ENCODE assay signal across 15 cellular contexts in genomic region chr11:13287026-13287425, GRCh38. TPM values are rescaled to one million over a fixed set of nuclear protein-coding genes. Genes with fewer than 3 reads are reported as not detected.
DNase-seq lines count a peak whose midpoint lies in the region; ATAC-seq, FAIRE-seq and TF ChIP-seq lines count a peak whose summit lies in the region.
"Had no signal": no experiment of that assay in that cellular context is flagged by ENCODE, and none has a peak within 500 bp of the region (broad histone marks: within the 10 kb centered on the region; RNA-seq: fewer than 3 reads in every experiment).

No MANE protein-coding gene starts in this region.

- H3K4me1 Mint-ChIP-seq in activated naive CD4-positive, alpha-beta T cell treated with anti-CD3 and anti-CD28 coated beads, Interleukin-2, amount 10 ng/mL, durations not matched to agents 7 days and 5 days: peaks cover 34% of the 10 kb centered on the region
- peaks cover 64% of the 10 kb centered on the region for H3K4me1 Mint-ChIP-seq in T-helper 1 cell treated with Interleukin-12 subunit alpha and Interleukin-12 subunit beta and Interleukin-4 antibody, amounts not matched to agents 30 μg/mL and 1 μg/mL, for 36 hours (ENCODE audit: low read depth)
- H3K4me1 Mint-ChIP-seq in stimulated activated memory B cell treated with anti-CD40 and anti-IgM and Interleukin-4, amounts not matched to agents 10 μg/mL and 1 μg/mL and 100 μg/mL, for 72 hours: peaks cover 50% of the 10 kb centered on the region

- H3K27ac Mint-ChIP-seq in activated naive CD4-positive, alpha-beta T cell treated with anti-CD3 and anti-CD28 coated beads, Interleukin-2, amount 10 ng/mL, durations not matched to agents 7 days and 5 days: no peak overlapping the region
- peak overlapping the region; percentile 73 for H3K27ac Mint-ChIP-seq in T-helper 1 cell treated with Interleukin-12 subunit alpha and Interleukin-12 subunit beta and Interleukin-4 antibody, amounts not matched to agents 30 μg/mL and 1 μg/mL, for 36 hours
- peak overlapping the region; percentile 33 for H3K27ac Mint-ChIP-seq in stimulated activated memory B cell treated with anti-CD40 and anti-IgM and Interleukin-4, amounts not matched to agents 10 μg/mL and 1 μg/mL and 100 μg/mL, for 72 hours

- DNase-seq in activated naive CD4-positive, alpha-beta T cell treated with Interleukin-2 at 50 U/mL for 16 hours: peak; percentile 48
- no peak for DNase-seq in activated naive CD4-positive, alpha-beta T cell treated with anti-CD3 and anti-CD28 coated beads, Interleukin-2, amount 10 ng/mL, durations not matched to agents 7 days and 5 days
- DNase-seq in hippocampal formation (lab: John Stamatoyannopoulos, UW) (no peak), NCI-H226 (no peak), GM12892 (ENCODE audit: insufficient read length) (no peak)
- DNase-seq: activated effector memory CD4-positive, alpha-beta T cell treated with Interleukin-2 at 50 U/mL for 16 hours; effector memory CD4-positive, alpha-beta T cell; hypothalamus; left colon; NCI-H1694; NCI-H510A; WERI-Rb-1 had no signal

- H3K36me3 Mint-ChIP-seq in activated naive CD4-positive, alpha-beta T cell treated with anti-CD3 and anti-CD28 coated beads, Interleukin-2, amount 10 ng/mL, durations not matched to agents 7 days and 5 days: peaks cover 8% of the 10 kb centered on the region
- peaks cover 19% of the 10 kb centered on the region for H3K36me3 Mint-ChIP-seq in T-helper 1 cell treated with Interleukin-12 subunit alpha and Interleukin-12 subunit beta and Interleukin-4 antibody, amounts not matched to agents 30 μg/mL and 1 μg/mL, for 36 hours (ENCODE audit: low read depth)
- peaks cover 7% of the 10 kb centered on the region for H3K36me3 Mint-ChIP-seq in stimulated activated memory B cell treated with anti-CD40 and anti-IgM and Interleukin-4, amounts not matched to agents 10 μg/mL and 1 μg/mL and 100 μg/mL, for 72 hours

- H3K27ac ChIP-seq in cingulate gyrus (ENCODE audit: low read depth, low read length): peak overlapping the region; percentile 42
- H3K27ac ChIP-seq: WERI-Rb-1 had no signal

- TF ChIP-seq POLR2A in GM12892 (IDR thresholded peaks at IDR 0.05; ENCODE audit: low read depth, low read length): no peak

- no peak overlapping the region for H3K4me3 Mint-ChIP-seq in activated naive CD4-positive, alpha-beta T cell treated with anti-CD3 and anti-CD28 coated beads, Interleukin-2, amount 10 ng/mL, durations not matched to agents 7 days and 5 days
- H3K4me3 Mint-ChIP-seq in T-helper 1 cell treated with Interleukin-12 subunit alpha and Interleukin-12 subunit beta and Interleukin-4 antibody, amounts not matched to agents 30 μg/mL and 1 μg/mL, for 36 hours: peak overlapping the region; percentile 10
- H3K4me3 Mint-ChIP-seq in stimulated activated memory B cell treated with anti-CD40 and anti-IgM and Interleukin-4, amounts not matched to agents 10 μg/mL and 1 μg/mL and 100 μg/mL, for 72 hours: no peak overlapping the region

- peak; percentile 83 for ATAC-seq in stimulated activated memory B cell treated with anti-CD40 and anti-IgM and Interleukin-4, amounts not matched to agents 10 μg/mL and 1 μg/mL and 100 μg/mL, for 72 hours

- peaks cover 2% of the 10 kb centered on the region for H3K9me3 Mint-ChIP-seq in activated naive CD4-positive, alpha-beta T cell treated with anti-CD3 and anti-CD28 coated beads, Interleukin-2, amount 10 ng/mL, durations not matched to agents 7 days and 5 days
- no peaks in the 10 kb centered on the region for H3K9me3 Mint-ChIP-seq in T-helper 1 cell treated with Interleukin-12 subunit alpha and Interleukin-12 subunit beta and Interleukin-4 antibody, amounts not matched to agents 30 μg/mL and 1 μg/mL, for 36 hours
- H3K9me3 Mint-ChIP-seq in stimulated activated memory B cell treated with anti-CD40 and anti-IgM and Interleukin-4, amounts not matched to agents 10 μg/mL and 1 μg/mL and 100 μg/mL, for 72 hours: no peaks in the 10 kb centered on the region

- FAIRE-seq in GM12892 (lab: Jason Lieb, UNC): no peak

- H3K27me3 Mint-ChIP-seq in activated naive CD4-positive, alpha-beta T cell treated with anti-CD3 and anti-CD28 coated beads, Interleukin-2, amount 10 ng/mL, durations not matched to agents 7 days and 5 days: no peaks in the 10 kb centered on the region
- H3K27me3 Mint-ChIP-seq in T-helper 1 cell treated with Interleukin-12 subunit alpha and Interleukin-12 subunit beta and Interleukin-4 antibody, amounts not matched to agents 30 μg/mL and 1 μg/mL, for 36 hours (ENCODE audit: low read depth): no peaks in the 10 kb centered on the region
- no peaks in the 10 kb centered on the region for H3K27me3 Mint-ChIP-seq in stimulated activated memory B cell treated with anti-CD40 and anti-IgM and Interleukin-4, amounts not matched to agents 10 μg/mL and 1 μg/mL and 100 μg/mL, for 72 hours

- CTCF ChIA-PET in activated naive CD4-positive, alpha-beta T cell treated with anti-CD3 and anti-CD28 coated beads, Interleukin-2, amount 10 ng/mL, durations not matched to agents 7 days and 5 days (lab: Charles Lee): interaction anchor here (0.6 to 5.1 kb wide), 6 partner anchors 10 to 684 kb away, joined by 3 to 28 read pairs (median 4); no protein-coding TSS in a partner anchor

RNA-seq across cellular contexts. Expression of gene BMAL1, which starts 9.4 kb away (rescaled TPM):
- polyA plus RNA-seq in GM12892 (2012; ENCODE audit: missing spikeins): 9.3 TPM
